8 cellular contexts compared by ENCODE assay signal in genomic region chr7:112206238-112207105, GRCh38. TPM values are rescaled to one million over a fixed set of nuclear protein-coding genes. Genes with fewer than 3 reads are reported as not detected.
DNase-seq lines count a peak whose midpoint lies in the region; ATAC-seq, FAIRE-seq and TF ChIP-seq lines count a peak whose summit lies in the region.

DOCK4 (minus strand) TSS chr7:112206399; CDS start chr7:112206138, 261 bp downstream.
ZNF277 (plus strand) TSS chr7:112206695; CDS start chr7:112206717, 22 bp downstream.

- 0 to 1% (median 1%) methylated on average over 38 to 73 of the region's 73 CpGs for WGBS in adrenal gland, 4 donors
- no CpG with 5 or more reads among the region's 73 CpGs for WGBS in trophoblast cell (ENCODE audit: extremely low coverage, insufficient coverage, insufficient read length)
- 0 to 1% methylated on average over 26 to 63 of the region's 73 CpGs for WGBS in tibial nerve, 2 donors

- intact Hi-C loops in adrenal gland (cut with DNase I) (loop anchor here in 1 of 2 donors (10.0 kb wide), 1 partner anchor 178 kb away; no protein-coding TSS in a partner anchor), cardiac septum (cut with DNase I) (loop anchor here (10.0 kb wide), 3 partner anchors 178 to 288 kb away; no protein-coding TSS in a partner anchor)

- peak within 1 kb of the TSS; percentile 65 for H4K91ac ChIP-seq in trophoblast cell (ENCODE audit: low read depth, low read length)

- H3K23ac ChIP-seq in trophoblast cell (ENCODE audit: low read length), result no peak within 1 kb of the TSS

- peak within 1 kb of the TSS; percentile 71 for H4K12ac ChIP-seq in trophoblast cell (ENCODE audit: low read depth, low read length)

- peak within 1 kb of the TSS; percentile 92 for H4K8ac ChIP-seq in trophoblast cell (ENCODE audit: low read depth, low read length)

- H3K9me3 ChIP-seq in adrenal gland (replicated peaks in 1 of 3) (no peaks in the 10 kb centered on the region), trophoblast cell (ENCODE audit: insufficient read depth, low read depth, low read length) (no peaks in the 10 kb centered on the region), tibial nerve (no peaks in the 10 kb centered on the region)

- H2AFZ ChIP-seq in trophoblast cell (ENCODE audit: insufficient read depth, low read length, poor library complexity), result peak within 1 kb of the TSS; percentile 97

- H3K27me3 ChIP-seq in adrenal gland (no peaks in the 10 kb centered on the region), trophoblast cell (ENCODE audit: insufficient read depth, low read length) (no peaks in the 10 kb centered on the region), tibial nerve (no peaks in the 10 kb centered on the region)

- FAIRE-seq in GM12892 (lab: Jason Lieb, UNC), result peak; percentile 95

- peak within 1 kb of the TSS; percentile 38 for H2BK12ac ChIP-seq in trophoblast cell (ENCODE audit: low read length)

- peak within 1 kb of the TSS; percentile 39 to 92 (median 77) for H3K4me3 ChIP-seq in adrenal gland
- H3K4me3 ChIP-seq in trophoblast cell (ENCODE audit: low read depth, low read length), result peak within 1 kb of the TSS; percentile 97
- peak within 1 kb of the TSS; percentile 72 to 91 (median 83) for H3K4me3 ChIP-seq in tibial nerve

- H3K79me2 ChIP-seq in trophoblast cell (ENCODE audit: control insufficient read depth, insufficient read depth, low read length, poor library complexity), result peaks cover 13% of the 10 kb centered on the region

- H3K4me1 ChIP-seq in adrenal gland (replicated peaks in 1 of 2), result peaks cover 7 to 12% of the 10 kb centered on the region in 2 donors
- peaks cover 3 to 6% of the 10 kb centered on the region in 2 experiments for H3K4me1 ChIP-seq in trophoblast cell (ENCODE audit: control insufficient read depth in 1 of 2, insufficient read depth in 2 of 2, low read length in 2 of 2)
- H3K4me1 ChIP-seq in tibial nerve, result peaks cover 0 to 31% (median 0%) of the 10 kb centered on the region in 4 donors

- ATAC-seq in HG02840 (IDR thresholded peaks at IDR 0.05; ENCODE audit: low FRiP score, unreplicated experiment), result peak; percentile 98

- H3K27ac ChIP-seq in adrenal gland (peak within 1 kb of the TSS; percentile 59 to 93 (median 79)), trophoblast cell (ENCODE audit: low read depth, low read length) (peak within 1 kb of the TSS; percentile 63), tibial nerve (peak within 1 kb of the TSS; percentile 78 to 89 (median 88))

- peaks cover 13% of the 10 kb centered on the region for H3K79me1 ChIP-seq in trophoblast cell (ENCODE audit: low read length)

- H3K4me2 ChIP-seq in trophoblast cell (ENCODE audit: low read length), result peak within 1 kb of the TSS; percentile 91

- H3K36me3 ChIP-seq in adrenal gland (replicated peaks in 1 of 2), result no peaks in the 10 kb centered on the region
- no peaks in the 10 kb centered on the region for H3K36me3 ChIP-seq in trophoblast cell (ENCODE audit: control insufficient read depth in 1 of 2, insufficient read depth in 2 of 2, low read length in 2 of 2)
- no peaks in the 10 kb centered on the region for H3K36me3 ChIP-seq in tibial nerve

- DNase-seq in GM12892 (ENCODE audit: insufficient read length), result peak; percentile 83
- DNase-seq in NCI-H1436 (lab: John Stamatoyannopoulos, UW), result peak; percentile 98
- peak; percentile 99 for DNase-seq in SW480 (ENCODE audit: low spot score)
- DNase-seq in adrenal gland, result peak; percentile 99 to 100 (median 99)
- peak; percentile 99 for DNase-seq in cardiac septum (ENCODE audit: low spot score)
- DNase-seq in trophoblast cell, result peak; percentile 99 to 100
- DNase-seq in tibial nerve (ENCODE audit: low spot score in 2 of 2), result peak; percentile 99

- H3K9ac ChIP-seq in trophoblast cell (ENCODE audit: low read length), result peak within 1 kb of the TSS; percentile 88

- H3K4ac ChIP-seq in trophoblast cell (ENCODE audit: low read depth, low read length), result peak within 1 kb of the TSS; percentile 92

- H2AK5ac ChIP-seq in trophoblast cell (ENCODE audit: low read length), result peak within 1 kb of the TSS; percentile 90

- TF ChIP-seq CTCF in adrenal gland (IDR thresholded peaks at IDR 0.05) (peak in 1 of 6 experiments; percentile 10), tibial nerve (IDR thresholded peaks at IDR 0.05) (peak in 3 of 5 experiments; percentile 17 to 32 (median 23))

- TF ChIP-seq EP300 in tibial nerve (IDR thresholded peaks at IDR 0.05), result peak; percentile 56 to 90

- peak within 1 kb of the TSS; percentile 74 for H2BK5ac ChIP-seq in trophoblast cell (ENCODE audit: low read depth, low read length, poor library complexity)

- peak within 1 kb of the TSS; percentile 91 for H3K14ac ChIP-seq in trophoblast cell (ENCODE audit: low read length)

- peak; percentile 60; the same call in 1 of the 2 replicates for TF ChIP-seq POLR2A in GM12892 (IDR thresholded peaks at IDR 0.05; ENCODE audit: low read depth, low read length)
- peak; percentile 75 to 92 for TF ChIP-seq POLR2A in adrenal gland (IDR thresholded peaks at IDR 0.05)
- TF ChIP-seq POLR2A in tibial nerve (IDR thresholded peaks at IDR 0.05), result peak; percentile 77 to 90

- H3K18ac ChIP-seq in trophoblast cell (ENCODE audit: low read length), result peak within 1 kb of the TSS; percentile 89

- peak within 1 kb of the TSS; percentile 71 for H2BK120ac ChIP-seq in trophoblast cell (ENCODE audit: insufficient read depth, low read length, poor library complexity)

RNA-seq across cellular contexts. Expression of gene DOCK4, which starts in this region (rescaled TPM):
- polyA plus RNA-seq in GM12892 (2012; ENCODE audit: missing spikeins), result 2.8 TPM
- total RNA-seq in adrenal gland, result 10 to 100 TPM; 11.1 to 37.6 (median 23.2) TPM
- polyA plus RNA-seq in adrenal gland, result 1 to 10 TPM; 6.2 to 9.2 (median 8.5) TPM
- 18.5 TPM for total RNA-seq in cardiac septum
- polyA plus RNA-seq in trophoblast cell (2013), result 19.9 and 21.5 TPM in 2 replicates
- total RNA-seq in tibial nerve, result 10 to 100 TPM; 30.8 to 49.8 (median 37.2) TPM

RNA-seq across cellular contexts. Expression of gene ZNF277, which starts in this region (rescaled TPM):
- 38.4 TPM for polyA plus RNA-seq in GM12892 (2012; ENCODE audit: missing spikeins)
- total RNA-seq in adrenal gland (10 to 100 TPM; 12.6 to 28.9 (median 19.7) TPM), cardiac septum (16.3 TPM), tibial nerve (10 to 100 TPM; 16.5 to 25.8 (median 19.1) TPM)
- 10 to 100 TPM; 15.2 to 30.6 (median 16.3) TPM for polyA plus RNA-seq in adrenal gland
- polyA plus RNA-seq in trophoblast cell (2013), result 48.3 and 54.2 TPM in 2 replicates

Comparison
In these comparisons a context has a peak if more than half of its experiments do, and no peak if none do; other contexts are left out.
1. Peak in every context shown above with its lines: DNase-seq, ATAC-seq, H3K4me3 ChIP-seq and H3K27ac ChIP-seq.